In genomic region chr14:73887116-73887490, GRCh38 we compare ENCODE assay signal across 2 cellular contexts.
TF ChIP-seq lines count a peak whose summit lies in the region.

No MANE protein-coding gene starts in this region.

TF ChIP-seq in GM23338, 12 proteins besides CTCF, POLR2A, EP300 and RAD21:
- TF ChIP-seq ZNF331 (CRISPR knock-in tag; IDR thresholded peaks at IDR 0.05; ENCODE audit: low read depth) (no peak), ETS1 (IDR thresholded peaks at IDR 0.05) (no peak), EZH2 (IDR thresholded peaks at IDR 0.05; ENCODE audit: low read depth, unreplicated experiment) (no peak), ZNF114 (CRISPR knock-in tag; IDR thresholded peaks at IDR 0.05) (no peak), ZNF462 (CRISPR knock-in tag; IDR thresholded peaks at IDR 0.05) (no peak), REST (IDR thresholded peaks at IDR 0.05; ENCODE audit: unreplicated experiment) (no peak), JUNB (IDR thresholded peaks at IDR 0.05; ENCODE audit: unreplicated experiment) (no peak), CREB1 (CRISPR knock-in tag; IDR thresholded peaks at IDR 0.05; ENCODE audit: low read depth) (no peak), NANOG (IDR thresholded peaks at IDR 0.05; ENCODE audit: borderline replicate concordance) (no peak), STAT1 (IDR thresholded peaks at IDR 0.05; ENCODE audit: unreplicated experiment) (no peak), POLR2AphosphoS5 (IDR thresholded peaks at IDR 0.05; ENCODE audit: low read depth) (no peak), EZH2phosphoT487 (IDR thresholded peaks at IDR 0.05; ENCODE audit: unreplicated experiment) (no peak)
TF ChIP-seq in GM23338: peak in this region for 0.

TF ChIP-seq in HepG2, 621 proteins besides CTCF, POLR2A, EP300 and RAD21 (continues in another document):
- no peak for TF ChIP-seq GFI1 (CRISPR knock-in tag; IDR thresholded peaks at IDR 0.05; ENCODE audit: borderline replicate concordance)
- no peak for TF ChIP-seq NR0B2 (CRISPR knock-in tag; IDR thresholded peaks at IDR 0.05)
- TF ChIP-seq ZNF451 (CRISPR knock-in tag; IDR thresholded peaks at IDR 0.05), result no peak
- no peak for TF ChIP-seq ZNF251 (CRISPR knock-in tag; IDR thresholded peaks at IDR 0.05)
- no peak for TF ChIP-seq NONO (IDR thresholded peaks at IDR 0.05)
- no peak for TF ChIP-seq NONO (CRISPR knock-in tag; conservative IDR thresholded peaks at IDR 0.05)
- TF ChIP-seq SRY (CRISPR knock-in tag; IDR thresholded peaks at IDR 0.05), result no peak
- TF ChIP-seq RAD51 (IDR thresholded peaks at IDR 0.05; ENCODE audit: borderline replicate concordance), result no peak
- 0 out of 2 replicates have a peak, but pooled peaks have one; percentile 4 for TF ChIP-seq ZNF775 (CRISPR knock-in tag; IDR thresholded peaks at IDR 0.05; ENCODE audit: borderline replicate concordance)
- no peak for TF ChIP-seq ZNF260 (CRISPR knock-in tag; IDR thresholded peaks at IDR 0.05; ENCODE audit: borderline replicate concordance, low read depth)
- no peak for TF ChIP-seq NAIF1 (CRISPR knock-in tag; IDR thresholded peaks at IDR 0.05; ENCODE audit: borderline replicate concordance)
- peak; percentile 76; the same call in 1 of the 2 replicates for TF ChIP-seq KDM5A (IDR thresholded peaks at IDR 0.05; ENCODE audit: borderline replicate concordance, low read length)
- no peak for TF ChIP-seq PBX3 (CRISPR knock-in tag; IDR thresholded peaks at IDR 0.05; ENCODE audit: borderline replicate concordance)
- no peak for TF ChIP-seq ZNF501 (CRISPR knock-in tag; IDR thresholded peaks at IDR 0.05)
- TF ChIP-seq ZNF18 (CRISPR knock-in tag; IDR thresholded peaks at IDR 0.05; ENCODE audit: insufficient replicate concordance), result no peak
- TF ChIP-seq ZNF816 (CRISPR knock-in tag; IDR thresholded peaks at IDR 0.05; ENCODE audit: borderline replicate concordance), result 0 out of 2 replicates have a peak, but pooled peaks have one; percentile 3
- no peak for TF ChIP-seq ZNF615 (CRISPR knock-in tag; IDR thresholded peaks at IDR 0.05; ENCODE audit: borderline replicate concordance)
- TF ChIP-seq RFXAP (CRISPR knock-in tag; IDR thresholded peaks at IDR 0.05; ENCODE audit: borderline replicate concordance), result no peak
- no peak for TF ChIP-seq ZNF570 (CRISPR knock-in tag; IDR thresholded peaks at IDR 0.05; ENCODE audit: borderline replicate concordance)
- TF ChIP-seq TRIM24 (CRISPR knock-in tag; IDR thresholded peaks at IDR 0.05), result no peak
- no peak for TF ChIP-seq RFXANK (CRISPR knock-in tag; IDR thresholded peaks at IDR 0.05)
- no peak for TF ChIP-seq RFX3 (CRISPR knock-in tag; IDR thresholded peaks at IDR 0.05)
- TF ChIP-seq PBX2 (CRISPR knock-in tag; IDR thresholded peaks at IDR 0.05), result no peak
- TF ChIP-seq POLR2AphosphoS2 (IDR thresholded peaks at IDR 0.05; ENCODE audit: low read depth, low read length), result no peak
- no peak for TF ChIP-seq TBP (CRISPR knock-in tag; IDR thresholded peaks at IDR 0.05)
- TF ChIP-seq YEATS2 (CRISPR knock-in tag; IDR thresholded peaks at IDR 0.05; ENCODE audit: borderline replicate concordance), result no peak
- 0 out of 2 replicates have a peak, but pooled peaks have one; percentile 61 for TF ChIP-seq EEA1 (CRISPR knock-in tag; IDR thresholded peaks at IDR 0.05; ENCODE audit: borderline replicate concordance)
- TF ChIP-seq ZFX (CRISPR knock-in tag; IDR thresholded peaks at IDR 0.05; ENCODE audit: low read depth), result peak; percentile 77
- TF ChIP-seq ZNF557 (CRISPR knock-in tag; IDR thresholded peaks at IDR 0.05), result 0 out of 2 replicates have a peak, but pooled peaks have one; percentile 3
- peak; percentile 39 for TF ChIP-seq PHF8 (CRISPR knock-in tag; IDR thresholded peaks at IDR 0.05)
- no peak for TF ChIP-seq NBN (conservative IDR thresholded peaks at IDR 0.05)
- no peak for TF ChIP-seq KDM2A (CRISPR knock-in tag; IDR thresholded peaks at IDR 0.05; ENCODE audit: borderline replicate concordance, low read depth)
- TF ChIP-seq ZNF878 (CRISPR knock-in tag; IDR thresholded peaks at IDR 0.05), result no peak
- TF ChIP-seq SATB2 (CRISPR knock-in tag; IDR thresholded peaks at IDR 0.05), result no peak
- 0 out of 2 replicates have a peak, but pooled peaks have one; percentile 1 for TF ChIP-seq ZNF232 (CRISPR knock-in tag; IDR thresholded peaks at IDR 0.05; ENCODE audit: borderline replicate concordance)
- no peak for TF ChIP-seq ZNF660 (CRISPR knock-in tag; IDR thresholded peaks at IDR 0.05; ENCODE audit: borderline replicate concordance, low read depth)
- TF ChIP-seq ZHX1 (CRISPR knock-in tag; IDR thresholded peaks at IDR 0.05; ENCODE audit: low read depth), result no peak
- TF ChIP-seq NR1H2 (CRISPR knock-in tag; IDR thresholded peaks at IDR 0.05; ENCODE audit: borderline replicate concordance, low read depth), result no peak
- no peak for TF ChIP-seq ZNF788 (CRISPR knock-in tag; IDR thresholded peaks at IDR 0.05; ENCODE audit: borderline replicate concordance)
- TF ChIP-seq HOXA3 (CRISPR knock-in tag; IDR thresholded peaks at IDR 0.05), result no peak
- TF ChIP-seq DNMT1 (CRISPR knock-in tag; IDR thresholded peaks at IDR 0.05), result no peak
- no peak for TF ChIP-seq XBP1 (CRISPR knock-in tag; IDR thresholded peaks at IDR 0.05)
- TF ChIP-seq SRF (IDR thresholded peaks at IDR 0.05; ENCODE audit: low read depth, low read length), result no peak
- TF ChIP-seq TRAFD1 (CRISPR knock-in tag; IDR thresholded peaks at IDR 0.05; ENCODE audit: borderline replicate concordance), result no peak
- no peak for TF ChIP-seq FIP1L1 (IDR thresholded peaks at IDR 0.05; ENCODE audit: borderline replicate concordance, insufficient read depth, low read depth, low read length)
- no peak for TF ChIP-seq TARDBP (CRISPR knock-in tag; IDR thresholded peaks at IDR 0.05)
- TF ChIP-seq MLX (CRISPR knock-in tag; IDR thresholded peaks at IDR 0.05), result no peak
- TF ChIP-seq ZNF747 (CRISPR knock-in tag; IDR thresholded peaks at IDR 0.05; ENCODE audit: borderline replicate concordance), result no peak
- no peak for TF ChIP-seq ZNF639 (CRISPR knock-in tag; conservative IDR thresholded peaks at IDR 0.05)
- no peak for TF ChIP-seq ELK4 (CRISPR knock-in tag; IDR thresholded peaks at IDR 0.05; ENCODE audit: borderline replicate concordance)
- TF ChIP-seq ZNF644 (CRISPR knock-in tag; IDR thresholded peaks at IDR 0.05; ENCODE audit: low read depth), result no peak
- TF ChIP-seq PCBP1 (IDR thresholded peaks at IDR 0.05; ENCODE audit: borderline replicate concordance, low read depth, low read length), result no peak
- TF ChIP-seq ZFP82 (CRISPR knock-in tag; IDR thresholded peaks at IDR 0.05; ENCODE audit: borderline replicate concordance), result peak; percentile 83; the same call in 1 of the 2 replicates
- TF ChIP-seq MNT (IDR thresholded peaks at IDR 0.05), result no peak
- no peak for TF ChIP-seq CCDC6 (CRISPR knock-in tag; IDR thresholded peaks at IDR 0.05)
- no peak for TF ChIP-seq MXI1 (IDR thresholded peaks at IDR 0.05; ENCODE audit: borderline replicate concordance, low read depth, low read length)
